In the genomic region with DNA sequence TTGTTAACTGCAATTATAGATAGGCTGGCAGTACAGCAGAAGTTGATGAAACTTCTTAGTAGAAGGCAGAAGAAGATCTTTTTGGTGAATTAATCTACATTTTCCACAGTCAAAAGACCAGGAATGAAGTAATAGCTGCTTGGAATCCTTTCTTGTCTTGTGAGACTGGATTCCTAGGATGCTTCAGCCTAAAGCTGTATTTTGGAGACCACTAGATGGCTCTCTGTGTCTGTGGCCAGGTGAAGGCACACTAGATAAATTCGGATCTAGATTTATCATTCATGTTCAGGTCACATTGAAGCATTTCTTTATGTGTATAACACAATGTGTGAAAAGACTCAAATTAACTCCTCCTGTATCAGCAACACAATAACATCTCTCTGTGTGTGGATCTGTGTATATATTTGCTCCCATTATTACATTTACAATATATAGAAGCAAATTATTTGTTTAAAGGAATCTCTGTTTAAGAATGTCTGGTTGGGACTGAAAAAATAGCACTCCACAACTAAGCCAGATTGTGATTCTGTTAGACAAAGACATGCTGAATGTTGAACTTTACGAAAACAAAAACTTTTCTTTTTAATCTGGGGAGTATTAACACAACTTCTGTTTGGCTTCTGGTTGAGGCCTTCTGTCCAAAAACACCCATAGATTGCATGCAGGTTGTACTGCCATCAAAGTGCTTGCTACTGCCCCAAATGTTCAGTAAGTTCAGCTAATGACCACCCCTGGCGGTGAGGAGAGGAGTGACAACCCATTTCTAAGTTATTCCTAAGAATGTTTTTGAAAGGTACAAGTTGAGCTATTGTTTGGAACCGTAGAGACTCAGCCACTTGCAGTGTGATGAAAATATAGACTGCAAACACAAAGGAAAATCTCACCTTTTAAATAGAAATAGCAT, we compare ENCODE assay signal across 8 cellular contexts. TPM values are rescaled to one million over a fixed set of nuclear protein-coding genes. Genes with fewer than 3 reads are reported as not detected.
DNase-seq lines count a peak whose midpoint lies in the region; ATAC-seq and TF ChIP-seq lines count a peak whose summit lies in the region.

No MANE protein-coding gene starts in this region.

- ATAC-seq in GM19372 (IDR thresholded peaks at IDR 0.05; ENCODE audit: low read depth, unreplicated experiment) (peak; percentile 87), HG03342 (IDR thresholded peaks at IDR 0.05; ENCODE audit: unreplicated experiment) (peak; percentile 93), PC-3 (no peak)

- H3K36me3 ChIP-seq in PC-3 (ENCODE audit: low read depth, low read length) (no peaks in the 10 kb centered on the region), tibial nerve (no peaks in the 10 kb centered on the region)

- no TSS peak for BruUV-seq in PC-3 (replicated peaks; lab: Mats Ljungman, UMichigan)

- no peaks in the 10 kb centered on the region for H4K20me1 ChIP-seq in PC-3 (ENCODE audit: low read length)

- no peaks in the 10 kb centered on the region for H3K9me2 ChIP-seq in PC-3 (replicated peaks; ENCODE audit: low read length)

- no peak overlapping the region for H3K4me2 ChIP-seq in PC-3 (ENCODE audit: low read length)

- H3K27me3 ChIP-seq in PC-3 (ENCODE audit: low read length) (no peaks in the 10 kb centered on the region), tibial nerve (no peaks in the 10 kb centered on the region)

- 40 to 42% methylated on average over 4 of the region's 4 CpGs for WGBS in tibial nerve, 2 donors

- no peak overlapping the region for H2AFZ ChIP-seq in PC-3 (ENCODE audit: low read length)

- DNase-seq in NCI-H510A treated with DMSO at 0.1 percent for 48 hours (lab: John Stamatoyannopoulos, UW) (peak; percentile 52), NCI-H510A (lab: John Stamatoyannopoulos, UW) (no peak), PC-3 (peak; percentile 34), fibroblast of mammary gland (ENCODE audit: low read depth) (peak; percentile 24), tibial nerve (ENCODE audit: low spot score in 2 of 2) (no peak), SKM-1 treated with dmso at 0.1 percent for 144 hours (lab: John Stamatoyannopoulos, UW; ENCODE audit: unreplicated experiment) (no peak)

- POLR2A ChIA-PET in PC-3 (lab: Charles Lee; ENCODE audit: unreplicated experiment): interaction anchor here (0.6 kb wide), 1 partner anchor 385 kb away, joined by 3 read pairs; no protein-coding TSS in a partner anchor

- TF ChIP-seq EP300 in tibial nerve (IDR thresholded peaks at IDR 0.05): no peak

- CTCF ChIA-PET in PC-3 (lab: Charles Lee): no interaction called here

- intact Hi-C loops in PC-3 (cut with micrococcal nuclease): no loop called here

- H3K4me3 ChIP-seq in PC-3 (ENCODE audit: low read length) (no peak overlapping the region), fibroblast of mammary gland (ENCODE audit: control insufficient read depth, low read depth, low read length) (no peak overlapping the region), tibial nerve (no peak overlapping the region)

- no peaks in the 10 kb centered on the region for H3K4me1 ChIP-seq in PC-3 (ENCODE audit: insufficient read depth, low read length)
- no peaks in the 10 kb centered on the region for H3K4me1 ChIP-seq in tibial nerve

- no peak for TF ChIP-seq POLR2A in tibial nerve (IDR thresholded peaks at IDR 0.05)

- TF ChIP-seq CTCF in PC-3 (conservative IDR thresholded peaks at IDR 0.05; ENCODE audit: low read depth, low read length) (peak; percentile 36; the same call in 1 of the 2 replicates), fibroblast of mammary gland (conservative IDR thresholded peaks at IDR 0.05; ENCODE audit: control insufficient read depth, insufficient read depth, low read depth, low read length) (peak; percentile 57), tibial nerve (IDR thresholded peaks at IDR 0.05) (peak in 3 of 5 experiments; percentile 14 to 41 (median 35))

- H3K27ac ChIP-seq in PC-3 (ENCODE audit: low read length): no peak overlapping the region
- no peak overlapping the region for H3K27ac ChIP-seq in tibial nerve

- no peaks in the 10 kb centered on the region for H3K79me2 ChIP-seq in PC-3 (ENCODE audit: low read length)

- H3F3A ChIP-seq in PC-3 (ENCODE audit: low read length, unreplicated experiment): no peaks in the 10 kb centered on the region

- H3K9ac ChIP-seq in PC-3 (ENCODE audit: low read length): no peak overlapping the region

- no peaks in the 10 kb centered on the region for H3K9me3 ChIP-seq in PC-3 (ENCODE audit: low read length)
- H3K9me3 ChIP-seq in tibial nerve: no peaks in the 10 kb centered on the region

RNA-seq across cellular contexts. Expression of a gene that starts 10.6 kb away (rescaled TPM):
- total RNA-seq in PC-3 (2014; rRNA removed) (not detected in 2 replicates), tibial nerve (under 1 TPM in 1 of 4 donors, not detected in 3; 0.39 TPM)

Comparison
In these comparisons a context has a peak if more than half of its experiments do, and no peak if none do; other contexts are left out.
1. DNase-seq: peak in NCI-H510A treated with DMSO at 0.1 percent for 48 hours (single experiment), PC-3 (single experiment) and fibroblast of mammary gland (single experiment); none in NCI-H510A (single experiment), tibial nerve (0 of 2) and SKM-1 treated with dmso at 0.1 percent for 144 hours (single experiment).
2. Peak in every context shown above with its lines, with median percentiles within 50 percentile points of each other: CTCF ChIP-seq.